20 cellular contexts compared by ENCODE assay signal in the genomic region with DNA sequence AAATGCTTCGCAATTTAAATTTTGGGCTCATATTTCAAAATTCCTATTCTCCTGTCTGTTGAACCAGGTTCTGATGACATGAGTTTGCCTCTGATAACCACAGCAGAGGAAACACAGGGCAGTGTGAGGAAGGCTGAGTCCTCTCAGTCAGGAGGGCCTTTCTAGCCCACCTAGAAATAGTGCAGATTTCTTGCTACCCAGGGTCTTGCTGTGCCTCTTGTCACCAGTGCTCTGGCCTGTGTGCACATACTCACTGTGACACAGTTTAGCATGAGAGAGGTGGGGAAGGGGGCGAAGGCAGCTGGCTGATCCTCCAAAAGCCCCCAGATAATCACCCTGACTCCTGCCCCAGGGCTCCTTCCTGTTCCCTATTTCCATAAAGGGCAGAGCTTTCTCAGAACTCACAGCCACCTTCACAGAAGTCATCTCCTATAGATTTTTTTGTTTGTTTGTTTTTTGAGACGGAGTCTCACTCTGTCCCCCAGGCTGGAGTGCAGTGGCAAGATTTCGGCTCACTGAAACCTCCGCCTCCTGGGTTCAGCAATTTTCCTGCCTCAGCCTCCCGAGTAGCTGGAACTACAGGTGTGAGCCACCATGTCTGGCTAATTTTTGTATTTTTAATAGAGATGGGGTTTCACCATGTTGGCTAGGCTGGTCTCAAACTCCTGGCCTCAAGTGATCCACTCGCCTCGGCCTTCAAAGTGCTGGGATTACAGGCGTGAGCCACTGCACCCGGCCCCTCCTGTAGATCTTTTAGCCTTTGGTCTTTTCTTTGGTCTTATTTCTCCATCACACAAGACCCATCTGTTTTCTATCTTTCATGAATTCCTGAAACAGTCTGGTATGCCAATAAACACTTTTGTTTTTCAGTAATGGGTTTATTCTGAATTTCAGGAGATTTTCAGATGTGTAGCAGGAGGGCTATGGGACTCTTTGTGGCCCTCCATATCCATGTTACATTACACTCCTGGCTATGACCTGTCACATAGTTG. TPM values are rescaled to one million over a fixed set of nuclear protein-coding genes. Genes with fewer than 3 reads are reported as not detected.
A peak's percentile ranks its signal among the peaks of the same experiment; 100 is the strongest.
DNase-seq lines count a peak whose midpoint lies in the region; ATAC-seq and TF ChIP-seq lines count a peak whose summit lies in the region.
"Had no signal": no experiment of that assay in that cellular context is flagged by ENCODE, and none has a peak within 500 bp of the region (broad histone marks: within the 10 kb centered on the region; RNA-seq: fewer than 3 reads in every experiment).

No MANE protein-coding gene starts in this region.

- no peak for TF ChIP-seq EP300 in stomach (IDR thresholded peaks at IDR 0.05)

- WGBS in mesendoderm (ENCODE audit: extremely low coverage, insufficient coverage, low lambda C conversion rate) = no CpG with 5 or more reads among the region's 10 CpGs
- 89 to 93% (median 90%) methylated on average over 10 of the region's 10 CpGs for WGBS in stomach, 5 donors
- whole genome bisulfite sequencing in right cardiac atrium = 97% methylated on average over 10 of the region's 10 CpGs

- H2BK5ac ChIP-seq in mesendoderm (ENCODE audit: low read length) = no peak overlapping the region

- H3K27ac Mint-ChIP-seq in dendritic cell treated with granulocyte-macrophage colony-stimulating factor and Interleukin-4, amounts not matched to agents 40 ng/mL and 50 ng/mL, for 4 days = peak overlapping the region; percentile 38
- H3K27ac Mint-ChIP-seq: activated CD8-positive, alpha-beta T cell treated with anti-CD3 and anti-CD28 coated beads, Interleukin-2, amount 10 ng/mL, durations not matched to agents 7 days and 5 days; activated T-helper 2 cell treated with anti-CD3 and anti-CD28 coated beads, Interferon-gamma antibody, Interleukin-2, Interleukin-4, amounts not matched to agents 10 μg/mL and 5 μg/mL and 100 μg/mL, durations not matched to agents 14 hours and 24 hours and 36 hours; stimulated activated naive B cell treated with anti-CD40 and anti-IgM and Interleukin-4, amounts not matched to agents 10 μg/mL and 1 μg/mL and 100 μg/mL, for 72 hours had no signal

- H3K36me3 Mint-ChIP-seq in dendritic cell treated with granulocyte-macrophage colony-stimulating factor and Interleukin-4, amounts not matched to agents 40 ng/mL and 50 ng/mL, for 4 days (ENCODE audit: low read depth) = no peaks in the 10 kb centered on the region

- H2AK5ac ChIP-seq in mesendoderm (ENCODE audit: low read length) = no peak overlapping the region

- H3K9me3 Mint-ChIP-seq in dendritic cell treated with granulocyte-macrophage colony-stimulating factor and Interleukin-4, amounts not matched to agents 40 ng/mL and 50 ng/mL, for 4 days = no peaks in the 10 kb centered on the region
- H3K9me3 Mint-ChIP-seq: activated T-helper 2 cell treated with anti-CD3 and anti-CD28 coated beads, Interferon-gamma antibody, Interleukin-2, Interleukin-4, amounts not matched to agents 10 μg/mL and 5 μg/mL and 100 μg/mL, durations not matched to agents 14 hours and 24 hours and 36 hours; stimulated activated naive B cell treated with anti-CD40 and anti-IgM and Interleukin-4, amounts not matched to agents 10 μg/mL and 1 μg/mL and 100 μg/mL, for 72 hours had no signal

- intact Hi-C loops in Panc1 (cut with micrococcal nuclease; ENCODE audit: unreplicated experiment) (no loop called here), upper lobe of right lung (cut with DNase I) (no loop called here), stomach (cut with DNase I; ENCODE audit: low total_unique reads) (no loop called here), right cardiac atrium (cut with DNase I) (no loop called here), cardiac septum (cut with DNase I) (loop anchor here (10.0 kb wide), 1 partner anchor 722 kb away; no protein-coding TSS in a partner anchor)
- intact Hi-C loops in dendritic cell treated with granulocyte-macrophage colony-stimulating factor and Interleukin-4, amounts not matched to agents 40 ng/mL and 50 ng/mL, for 4 days (cut with micrococcal nuclease) = no loop called here

- no peak overlapping the region for H3K18ac ChIP-seq in mesendoderm (ENCODE audit: low read length)

- BruUV-seq in Panc1 (replicated peaks; lab: Mats Ljungman, UMichigan) = no TSS peak

- H3K4me3 Mint-ChIP-seq in dendritic cell treated with granulocyte-macrophage colony-stimulating factor and Interleukin-4, amounts not matched to agents 40 ng/mL and 50 ng/mL, for 4 days = no peak overlapping the region
- H3K4me3 Mint-ChIP-seq: activated CD8-positive, alpha-beta T cell treated with anti-CD3 and anti-CD28 coated beads, Interleukin-2, amount 10 ng/mL, durations not matched to agents 7 days and 5 days; stimulated activated naive B cell treated with anti-CD40 and anti-IgM and Interleukin-4, amounts not matched to agents 10 μg/mL and 1 μg/mL and 100 μg/mL, for 72 hours had no signal

- H3K79me1 ChIP-seq in mesendoderm (ENCODE audit: low read length) = no peaks in the 10 kb centered on the region

- H3K27me3 ChIP-seq in Panc1 (ENCODE audit: control insufficient read depth, insufficient read depth, low read length) (no peaks in the 10 kb centered on the region), mesendoderm (ENCODE audit: insufficient read depth, low read length, poor library complexity) (no peaks in the 10 kb centered on the region), upper lobe of right lung (no peaks in the 10 kb centered on the region), stomach (no peaks in the 10 kb centered on the region), right cardiac atrium (ENCODE audit: control insufficient read depth, insufficient read depth) (no peaks in the 10 kb centered on the region)
- H3K27me3 ChIP-seq: neutrophil, SJSA1 had no signal

- ATAC-seq in Panc1 = no peak
- no peak for ATAC-seq in upper lobe of right lung
- ATAC-seq in right cardiac atrium = no peak
- ATAC-seq: activated CD8-positive, alpha-beta T cell treated with anti-CD3 and anti-CD28 coated beads, Interleukin-2, amount 10 ng/mL, durations not matched to agents 7 days and 5 days; stimulated activated naive B cell treated with anti-CD40 and anti-IgM and Interleukin-4, amounts not matched to agents 10 μg/mL and 1 μg/mL and 100 μg/mL, for 72 hours had no signal

- H4K5ac ChIP-seq in mesendoderm (ENCODE audit: low read length) = no peak overlapping the region

- H4K8ac ChIP-seq in mesendoderm (ENCODE audit: low read depth, low read length) = no peak overlapping the region

- DNase-seq in Panc1 (ENCODE audit: low read depth, low spot score) = no peak
- DNase-seq in mesendoderm = no peak
- no peak for DNase-seq in upper lobe of right lung
- DNase-seq in stomach = no peak
- no peak for DNase-seq in right cardiac atrium
- no peak for DNase-seq in cardiac septum (ENCODE audit: low spot score)
- DNase-seq: activated CD8-positive, alpha-beta T cell treated with anti-CD3 and anti-CD28 coated beads, Interleukin-2, amount 10 ng/mL, durations not matched to agents 7 days and 5 days; aorta; DMS79; H7; KG1; NCI-H1417; NCI-H226; stimulated activated naive B cell treated with anti-CD40 and anti-IgM and Interleukin-4, amounts not matched to agents 10 μg/mL and 1 μg/mL and 100 μg/mL, for 72 hours; T1000 had no signal

- no peak for TF ChIP-seq POLR2A in stomach (IDR thresholded peaks at IDR 0.05)

- H3K27ac ChIP-seq in Panc1 (ENCODE audit: low read length) = peak overlapping the region; percentile 98
- peak overlapping the region; percentile 22 for H3K27ac ChIP-seq in mesendoderm (ENCODE audit: low read depth, low read length)
- peak overlapping the region; percentile 83 for H3K27ac ChIP-seq in upper lobe of right lung
- H3K27ac ChIP-seq in stomach = peak overlapping the region in 2 of 5 donors; percentile 81 to 84
- no peak overlapping the region for H3K27ac ChIP-seq in right cardiac atrium (ENCODE audit: low read length)
- H3K27ac ChIP-seq: C4-2B, neutrophil, SJSA1 had no signal

- H3K4me3 ChIP-seq in Panc1 (ENCODE audit: low read depth in 2 of 2, low read length in 2 of 2) = no peak overlapping the region
- no peak overlapping the region for H3K4me3 ChIP-seq in mesendoderm (ENCODE audit: low read length)
- no peak overlapping the region for H3K4me3 ChIP-seq in upper lobe of right lung
- no peak overlapping the region for H3K4me3 ChIP-seq in stomach
- H3K4me3 ChIP-seq in right cardiac atrium (ENCODE audit: low read length) = no peak overlapping the region
- H3K4me3 ChIP-seq: SJSA1 had no signal

- H2BK15ac ChIP-seq in mesendoderm (replicated peaks; ENCODE audit: low read depth) = no peak overlapping the region

- H2BK120ac ChIP-seq in mesendoderm (ENCODE audit: low read depth, low read length) = no peak overlapping the region

- CTCF ChIA-PET in Panc1 (lab: Charles Lee) = no interaction called here

- in situ Hi-C loops in Panc1 (cut with HindIII; ENCODE audit: low pct_unique_long_range_greater_than_20kb, low sequenced_read_pairs) = no loop called here

- peak overlapping the region; percentile 2 for H3K56ac ChIP-seq in mesendoderm (ENCODE audit: low read length)

- no peak overlapping the region for H3K4ac ChIP-seq in mesendoderm (ENCODE audit: low read depth, low read length)

- H3K36me3 ChIP-seq in Panc1 (ENCODE audit: control insufficient read depth, insufficient read depth, low read length) (no peaks in the 10 kb centered on the region), mesendoderm (ENCODE audit: control insufficient read depth, insufficient read depth, low read length) (no peaks in the 10 kb centered on the region), upper lobe of right lung (no peaks in the 10 kb centered on the region), stomach (no peaks in the 10 kb centered on the region)
- H3K36me3 ChIP-seq: neutrophil had no signal

- no peaks in the 10 kb centered on the region for H3K27me3 Mint-ChIP-seq in dendritic cell treated with granulocyte-macrophage colony-stimulating factor and Interleukin-4, amounts not matched to agents 40 ng/mL and 50 ng/mL, for 4 days
- H3K27me3 Mint-ChIP-seq: stimulated activated naive B cell treated with anti-CD40 and anti-IgM and Interleukin-4, amounts not matched to agents 10 μg/mL and 1 μg/mL and 100 μg/mL, for 72 hours had no signal

- POLR2A ChIA-PET in Panc1 (lab: Charles Lee) = interaction anchor here (0.6 kb wide), 1 partner anchor 9 kb away, joined by 3 read pairs; no protein-coding TSS in a partner anchor

- no peak overlapping the region for H3K23ac ChIP-seq in mesendoderm (ENCODE audit: low read length)

- no peaks in the 10 kb centered on the region for H3K79me2 ChIP-seq in mesendoderm (ENCODE audit: control insufficient read depth, insufficient read depth, low read length)

- no peak overlapping the region for H3K4me2 ChIP-seq in mesendoderm (ENCODE audit: low read length)

- H3K9me3 ChIP-seq in Panc1 (ENCODE audit: control insufficient read depth, insufficient read depth, low read depth, low read length) (no peaks in the 10 kb centered on the region), upper lobe of right lung (no peaks in the 10 kb centered on the region), stomach (no peaks in the 10 kb centered on the region), right cardiac atrium (ENCODE audit: control insufficient read depth, low read length) (no peaks in the 10 kb centered on the region)
- H3K9me3 ChIP-seq: neutrophil, SJSA1 had no signal

- no peak overlapping the region for H3K9ac ChIP-seq in mesendoderm (ENCODE audit: low read length)

- H3K4me1 Mint-ChIP-seq in dendritic cell treated with granulocyte-macrophage colony-stimulating factor and Interleukin-4, amounts not matched to agents 40 ng/mL and 50 ng/mL, for 4 days (ENCODE audit: low read depth) = peaks cover 33% of the 10 kb centered on the region
- H3K4me1 Mint-ChIP-seq: stimulated activated naive B cell treated with anti-CD40 and anti-IgM and Interleukin-4, amounts not matched to agents 10 μg/mL and 1 μg/mL and 100 μg/mL, for 72 hours had no signal

- peaks cover 52% of the 10 kb centered on the region for H3K4me1 ChIP-seq in Panc1 (ENCODE audit: control insufficient read depth, insufficient read depth, low read length)
- peaks cover 6% of the 10 kb centered on the region for H3K4me1 ChIP-seq in mesendoderm (ENCODE audit: control insufficient read depth, low read depth, low read length)
- H3K4me1 ChIP-seq in upper lobe of right lung = peaks cover 40% of the 10 kb centered on the region
- peaks cover 20 to 39% (median 32%) of the 10 kb centered on the region in 4 donors for H3K4me1 ChIP-seq in stomach
- peaks cover 12% of the 10 kb centered on the region for H3K4me1 ChIP-seq in right cardiac atrium (ENCODE audit: control insufficient read depth, insufficient read depth, low read length)

- TF ChIP-seq CTCF in Panc1 (IDR thresholded peaks at IDR 0.05) (no peak), upper lobe of right lung (IDR thresholded peaks at IDR 0.05) (no peak), stomach (IDR thresholded peaks at IDR 0.05) (no peak)

RNA-seq across cellular contexts. Expression of gene ERRFI1, which starts 23.5 kb away (rescaled TPM):
- total RNA-seq in Panc1 (2021; ENCODE audit: unreplicated experiment) = 299 TPM
- 276 TPM for polyA plus RNA-seq in Panc1 (2012; ENCODE audit: insufficient read length)
- polyA plus RNA-seq in mesendoderm (2013, experiment 1 of 2) = 16.0 TPM
- polyA plus RNA-seq in mesendoderm (2013, experiment 2 of 2) = 17.5 TPM
- total RNA-seq in upper lobe of right lung = 92.8 TPM
- total RNA-seq in stomach = 100 to 1,000 TPM in 3 of 5 donors, 10 to 100 TPM in 1, 1 to 10 TPM in 1; 3.5 to 201 (median 134) TPM
- 10 to 100 TPM; 31.4 to 47.7 (median 41.4) TPM for polyA plus RNA-seq in stomach
- total RNA-seq in right cardiac atrium = 10 to 100 TPM in 3 of 4 donors, 1 to 10 TPM in 1; 9.8 to 16.9 (median 15.0) TPM
- polyA plus RNA-seq in right cardiac atrium = 12.8 TPM
- total RNA-seq in cardiac septum = 8.2 TPM

RNA-seq across cellular contexts. Expression of gene PARK7, which starts 41.1 kb away (rescaled TPM):
- total RNA-seq in Panc1 (2021; ENCODE audit: unreplicated experiment) (448 TPM), upper lobe of right lung (184 TPM), stomach (100 to 1,000 TPM in 2 of 5 donors, 10 to 100 TPM in 3; 41.4 to 149 (median 98.1) TPM), right cardiac atrium (100 to 1,000 TPM; 302 to 323 (median 314) TPM), cardiac septum (316 TPM)
- 436 TPM for polyA plus RNA-seq in Panc1 (2012; ENCODE audit: insufficient read length)
- polyA plus RNA-seq in mesendoderm (2013, experiment 1 of 2) = 277 TPM
- polyA plus RNA-seq in mesendoderm (2013, experiment 2 of 2) = 273 TPM
- polyA plus RNA-seq in stomach (100 to 1,000 TPM; 281 to 350 (median 311) TPM), right cardiac atrium (501 TPM)
